23 cellular contexts compared by ENCODE assay signal in genomic region chr22:48004038-48004437, GRCh38.
A peak's percentile ranks its signal among the peaks of the same experiment; 100 is the strongest.
DNase-seq lines count a peak whose midpoint lies in the region; ATAC-seq and TF ChIP-seq lines count a peak whose summit lies in the region.
"Had no signal": no experiment of that assay in that cellular context is flagged by ENCODE, and none has a peak within 500 bp of the region (broad histone marks: within the 10 kb centered on the region; RNA-seq: fewer than 3 reads in every experiment).

No MANE protein-coding gene starts in this region.

- H3K4me3 ChIP-seq in Karpas-422 (ENCODE audit: low read length): no peak overlapping the region
- no peak overlapping the region for H3K4me3 ChIP-seq in SK-N-SH (ENCODE audit: low read depth in 2 of 2, low read length in 1 of 2)

- H3K9me2 ChIP-seq in Karpas-422 (replicated peaks; ENCODE audit: insufficient read depth, low read length) (no peaks in the 10 kb centered on the region), SK-N-SH (no peaks in the 10 kb centered on the region)

- H3K36me3 ChIP-seq in Karpas-422 (ENCODE audit: insufficient read depth, low read length): no peaks in the 10 kb centered on the region
- no peaks in the 10 kb centered on the region for H3K36me3 ChIP-seq in SK-N-SH (replicated peaks in 1 of 2; ENCODE audit: control insufficient read depth in 1 of 2, insufficient read depth in 2 of 2, low read length in 1 of 2)
- H3K36me3 ChIP-seq: BE2C had no signal

- H3K4me1 Mint-ChIP-seq in WTC11: peaks cover 5% of the 10 kb centered on the region; the same call in 1 of the 2 replicates
- H3K4me1 Mint-ChIP-seq in stimulated activated effector memory CD8-positive, alpha-beta T cell treated with anti-CD3 and anti-CD28 coated beads, Interleukin-12 subunit alpha, Interleukin-12 subunit beta, amount 100 ng/mL, for 72 hours: no peaks in the 10 kb centered on the region
- H3K4me1 Mint-ChIP-seq: CD4-positive, CD25-positive, alpha-beta regulatory T cell had no signal

- H3K9me3 Mint-ChIP-seq in WTC11: no peaks in the 10 kb centered on the region
- no peaks in the 10 kb centered on the region for H3K9me3 Mint-ChIP-seq in stimulated activated effector memory CD8-positive, alpha-beta T cell treated with anti-CD3 and anti-CD28 coated beads, Interleukin-12 subunit alpha, Interleukin-12 subunit beta, amount 100 ng/mL, for 72 hours
- H3K9me3 Mint-ChIP-seq: CD4-positive, CD25-positive, alpha-beta regulatory T cell had no signal

- DNase-seq in NCI-H82 (lab: John Stamatoyannopoulos, UW) (peak; percentile 1), NCI-H82 treated with DMSO at 0.1 percent for 48 hours (lab: John Stamatoyannopoulos, UW; ENCODE audit: unreplicated experiment) (no peak), Karpas-422 (peak; percentile 43), WTC11 (ENCODE audit: low spot score) (peak; percentile 22), SK-N-SH (no peak)
- DNase-seq in stimulated activated effector memory CD8-positive, alpha-beta T cell treated with anti-CD3 and anti-CD28 coated beads, Interleukin-12 subunit alpha, Interleukin-12 subunit beta, amount 100 ng/mL, for 72 hours (ENCODE audit: low spot score in 2 of 2): no peak
- DNase-seq: BE2C; Caco-2; CD4-positive, CD25-positive, alpha-beta regulatory T cell; GDM1; KBM-7; MV-4-11; NCI-H1417; NCI-H1930; NCI-H345; NCI-H524 treated with DMSO at 0.1 percent for 48 hours; PC-3; RPMI8226; SHP77 treated with DMSO at 0.1 percent for 48 hours had no signal

- no peak for ATAC-seq in WTC11
- ATAC-seq in stimulated activated effector memory CD8-positive, alpha-beta T cell treated with anti-CD3 and anti-CD28 coated beads, Interleukin-12 subunit alpha, Interleukin-12 subunit beta, amount 100 ng/mL, for 72 hours: no peak
- no peak for ATAC-seq in HG02970 (IDR thresholded peaks at IDR 0.05; ENCODE audit: low FRiP score, unreplicated experiment)
- no peak for ATAC-seq in HG03442 (IDR thresholded peaks at IDR 0.05; ENCODE audit: unreplicated experiment)
- ATAC-seq: HCT116, PC-3, SK-N-SH treated with all-trans-retinoic acid at 6 μM for 48 hours had no signal

- POLR2A ChIA-PET in WTC11 (lab: Charles Lee): no interaction called here
- POLR2A ChIA-PET in SK-N-SH (lab: Yijun Ruan, JAX): no interaction called here

- no peak overlapping the region for H3K4me2 ChIP-seq in Karpas-422 (ENCODE audit: low read depth, low read length, poor library complexity, severe bottlenecking)
- no peak overlapping the region for H3K4me2 ChIP-seq in SK-N-SH

- no peaks in the 10 kb centered on the region for H4K20me1 ChIP-seq in Karpas-422 (ENCODE audit: insufficient read depth, low read depth, low read length)
- H4K20me1 ChIP-seq in SK-N-SH (ENCODE audit: insufficient read depth): no peaks in the 10 kb centered on the region

- 16% methylated on average over 6 of the region's 6 CpGs for WGBS in SK-N-SH (ENCODE audit: low lambda C conversion rate)

- H3F3A ChIP-seq in SK-N-SH (replicated peaks; ENCODE audit: insufficient read depth): no peaks in the 10 kb centered on the region

- no peaks in the 10 kb centered on the region for H3K27me3 Mint-ChIP-seq in WTC11 (ENCODE audit: low read depth)

- CTCF ChIA-PET in WTC11 (lab: Charles Lee): no interaction called here
- CTCF ChIA-PET in SK-N-SH (lab: Yijun Ruan, JAX): interaction anchor here (0.6 kb wide), 1 partner anchor 1260 kb away, joined by 3 read pairs; no protein-coding TSS in a partner anchor

- no peaks in the 10 kb centered on the region for H3K4me1 ChIP-seq in Karpas-422 (ENCODE audit: low read length)
- H3K4me1 ChIP-seq in SK-N-SH (ENCODE audit: control insufficient read depth in 1 of 2, insufficient read depth in 2 of 2, low read depth in 1 of 2, low read length in 1 of 2): no peaks in the 10 kb centered on the region
- H3K4me1 ChIP-seq: BE2C, Caco-2 had no signal

- no peak overlapping the region for H3K27ac ChIP-seq in Karpas-422 (ENCODE audit: low read length)
- no peak overlapping the region for H3K27ac ChIP-seq in SK-N-SH (ENCODE audit: low read depth in 2 of 2, low read length in 1 of 2)

- H3K9me3 ChIP-seq in Karpas-422 (ENCODE audit: low read length) (no peaks in the 10 kb centered on the region), SK-N-SH (no peaks in the 10 kb centered on the region)
- H3K9me3 ChIP-seq: BE2C, Caco-2 had no signal

- H3K79me2 ChIP-seq in Karpas-422 (ENCODE audit: low read length) (no peaks in the 10 kb centered on the region), SK-N-SH (ENCODE audit: insufficient read depth) (no peaks in the 10 kb centered on the region)

- no peak overlapping the region for H2AFZ ChIP-seq in Karpas-422 (ENCODE audit: low read length)
- no peak overlapping the region for H2AFZ ChIP-seq in SK-N-SH (ENCODE audit: low read depth)

- TF ChIP-seq CTCF in WTC11 (IDR thresholded peaks at IDR 0.05) (no peak), SK-N-SH (IDR thresholded peaks at IDR 0.05) (no peak)

- TF ChIP-seq EP300 in SK-N-SH (IDR thresholded peaks at IDR 0.05; ENCODE audit: borderline replicate concordance in 1 of 2, low read depth in 1 of 2, low read length in 1 of 2): no peak

- H3K27me3 ChIP-seq in Karpas-422 (ENCODE audit: low read length) (no peaks in the 10 kb centered on the region), SK-N-SH (ENCODE audit: insufficient read depth) (no peaks in the 10 kb centered on the region)
- H3K27me3 ChIP-seq: BE2C had no signal

- H3K4me3 Mint-ChIP-seq in WTC11: no peak overlapping the region
- H3K4me3 Mint-ChIP-seq in stimulated activated effector memory CD8-positive, alpha-beta T cell treated with anti-CD3 and anti-CD28 coated beads, Interleukin-12 subunit alpha, Interleukin-12 subunit beta, amount 100 ng/mL, for 72 hours: no peak overlapping the region
- H3K4me3 Mint-ChIP-seq: CD4-positive, CD25-positive, alpha-beta regulatory T cell had no signal

- no peak for TF ChIP-seq RAD21 in SK-N-SH (IDR thresholded peaks at IDR 0.05; ENCODE audit: low read length)

- no peaks in the 10 kb centered on the region for H3K36me3 Mint-ChIP-seq in WTC11
- H3K36me3 Mint-ChIP-seq in stimulated activated effector memory CD8-positive, alpha-beta T cell treated with anti-CD3 and anti-CD28 coated beads, Interleukin-12 subunit alpha, Interleukin-12 subunit beta, amount 100 ng/mL, for 72 hours: no peaks in the 10 kb centered on the region
- H3K36me3 Mint-ChIP-seq: CD4-positive, CD25-positive, alpha-beta regulatory T cell had no signal

- H3K9ac ChIP-seq in Karpas-422 (ENCODE audit: low read length) (no peak overlapping the region), SK-N-SH (no peak overlapping the region)

- no peak overlapping the region for H3K27ac Mint-ChIP-seq in WTC11
- peak overlapping the region; percentile 45 for H3K27ac Mint-ChIP-seq in stimulated activated effector memory CD8-positive, alpha-beta T cell treated with anti-CD3 and anti-CD28 coated beads, Interleukin-12 subunit alpha, Interleukin-12 subunit beta, amount 100 ng/mL, for 72 hours
- H3K27ac Mint-ChIP-seq: CD4-positive, CD25-positive, alpha-beta regulatory T cell had no signal

TF ChIP-seq in WTC11, 78 proteins besides CTCF, POLR2A, EP300 and RAD21 (continues in another document):
- TF ChIP-seq CDX4 (CRISPR knock-in tag; IDR thresholded peaks at IDR 0.05; ENCODE audit: borderline replicate concordance) (no peak), USF2 (CRISPR knock-in tag; IDR thresholded peaks at IDR 0.05) (peak; percentile 57)

TF ChIP-seq in SK-N-SH, 30 proteins besides CTCF, POLR2A, EP300 and RAD21:
- TF ChIP-seq NRF1 (IDR thresholded peaks at IDR 0.05; ENCODE audit: low read depth, low read length) (no peak), MEF2A (IDR thresholded peaks at IDR 0.05; ENCODE audit: borderline replicate concordance, low read depth) (no peak), ELF1 (IDR thresholded peaks at IDR 0.05) (no peak)

Comparison
In these comparisons a context has a peak if more than half of its experiments do, and no peak if none do; other contexts are left out.
1. DNase-seq: peak in NCI-H82 (single experiment), Karpas-422 (single experiment) and WTC11 (single experiment); none in NCI-H82 treated with DMSO at 0.1 percent for 48 hours (single experiment), stimulated activated effector memory CD8-positive, alpha-beta T cell treated with anti-CD3 and anti-CD28 coated beads, Interleukin-12 subunit alpha, Interleukin-12 subunit beta, amount 100 ng/mL, for 72 hours (0 of 2) and SK-N-SH (single experiment).